In the genomic region with DNA sequence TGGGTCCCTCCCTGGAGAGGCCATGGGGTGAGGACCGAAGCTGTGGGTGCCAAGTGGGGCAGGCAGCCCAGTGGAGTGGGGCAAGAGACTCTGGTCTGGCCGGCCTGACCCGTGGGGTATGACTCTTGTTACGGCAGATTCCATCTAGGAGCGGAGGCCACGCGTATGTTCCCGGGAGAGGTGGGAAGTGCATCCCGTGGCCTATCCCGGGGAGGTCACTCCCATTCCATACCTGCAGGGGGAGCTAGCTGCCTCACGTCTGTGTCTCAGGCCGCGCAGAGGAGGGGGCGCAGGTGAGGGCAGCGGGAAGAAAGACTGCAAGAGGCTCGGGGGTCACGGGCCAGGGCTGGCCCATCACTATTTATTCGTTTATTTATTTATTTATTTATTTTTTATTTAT, we compare ENCODE assay signal across 8 cellular contexts. TPM values are rescaled to one million over a fixed set of nuclear protein-coding genes. Genes with fewer than 3 reads are reported as not detected.
DNase-seq lines count a peak whose midpoint lies in the region; ATAC-seq and TF ChIP-seq lines count a peak whose summit lies in the region.

No MANE protein-coding gene starts in this region.

- no peaks in the 10 kb centered on the region for H3K9me3 Mint-ChIP-seq in endothelial cell (ENCODE audit: unreplicated experiment)

- H3K9me3 ChIP-seq in neutrophil = no peaks in the 10 kb centered on the region

- no peak for ATAC-seq in HG02938 (IDR thresholded peaks at IDR 0.05; ENCODE audit: unreplicated experiment)
- ATAC-seq in GM18873 (IDR thresholded peaks at IDR 0.05; ENCODE audit: low FRiP score, unreplicated experiment) = no peak

- peak overlapping the region; percentile 64 for H3K27ac Mint-ChIP-seq in endothelial cell (ENCODE audit: unreplicated experiment)

- H3K27ac ChIP-seq in neutrophil = no peak overlapping the region

- H3K27me3 ChIP-seq in GM06990 (replicated peaks; ENCODE audit: control insufficient read depth, insufficient read depth, low read length) (no peaks in the 10 kb centered on the region), neutrophil (no peaks in the 10 kb centered on the region)

- H3K27me3 Mint-ChIP-seq in endothelial cell (ENCODE audit: unreplicated experiment) = peaks cover 8% of the 10 kb centered on the region

- peak overlapping the region; percentile 56 for H3K4me3 Mint-ChIP-seq in endothelial cell (ENCODE audit: unreplicated experiment)

- peak; percentile 83 for DNase-seq in 8988T
- peak; percentile 15 for DNase-seq in GM06990 (ENCODE audit: extremely low read depth, insufficient read length)
- DNase-seq in SK-N-DZ (ENCODE audit: low spot score) = peak; percentile 73
- peak; percentile 72 for DNase-seq in endothelial cell (ENCODE audit: low spot score)
- no peak for DNase-seq in NCI-H187 treated with DMSO at 0.1 percent for 48 hours (lab: John Stamatoyannopoulos, UW)

- H3K4me1 Mint-ChIP-seq in endothelial cell (ENCODE audit: unreplicated experiment) = peaks cover 18% of the 10 kb centered on the region

- TF ChIP-seq CTCF in GM06990 (IDR thresholded peaks at IDR 0.05; ENCODE audit: insufficient read depth, low read length, poor library complexity, severe bottlenecking) = peak; percentile 49
- peak; percentile 86 for TF ChIP-seq CTCF in endothelial cell (IDR thresholded peaks at IDR 0.05; ENCODE audit: unreplicated experiment)
- TF ChIP-seq CTCF in neutrophil (IDR thresholded peaks at IDR 0.05) = peak; percentile 59

- H3K4me3 ChIP-seq in GM06990 (replicated peaks; ENCODE audit: low read depth, low read length) = no peak overlapping the region
- H3K4me3 ChIP-seq in neutrophil (ENCODE audit: low read depth in 1 of 2, low read length in 1 of 2) = no peak overlapping the region

- peaks cover 3% of the 10 kb centered on the region for H3K36me3 ChIP-seq in GM06990 (ENCODE audit: control insufficient read depth, insufficient read depth, low read length)
- H3K36me3 ChIP-seq in neutrophil = peaks cover 14% of the 10 kb centered on the region

- peaks cover 10% of the 10 kb centered on the region for H3K36me3 Mint-ChIP-seq in endothelial cell (ENCODE audit: low read depth, unreplicated experiment)

- peaks cover 34 to 36% of the 10 kb centered on the region in 2 experiments for H3K4me1 ChIP-seq in neutrophil (ENCODE audit: control insufficient read depth in 1 of 2, insufficient read depth in 1 of 2, low read depth in 1 of 2, low read length in 1 of 2)

RNA-seq across cellular contexts. Expression of a gene that starts 4.9 kb away (rescaled TPM):
- 89.9 and 99.4 TPM in 2 replicates for polyA plus RNA-seq in SK-N-DZ (2014; cell fraction: cytosol; rRNA removed)
- 481 and 510 TPM in 2 replicates for polyA plus RNA-seq in SK-N-DZ (2014; cell fraction: nucleus; rRNA removed)
- 110 TPM for total RNA-seq in endothelial cell (ENCODE audit: unreplicated experiment)

RNA-seq across cellular contexts. Expression of a gene that starts 40.7 kb away (rescaled TPM):
- 6.3 and 9.5 TPM in 2 replicates for polyA plus RNA-seq in SK-N-DZ (2014; cell fraction: cytosol; rRNA removed)
- polyA plus RNA-seq in SK-N-DZ (2014; cell fraction: nucleus; rRNA removed) = 6.1 and 7.3 TPM in 2 replicates
- total RNA-seq in endothelial cell (ENCODE audit: unreplicated experiment) = 10.5 TPM

RNA-seq across cellular contexts. Expression of a gene that starts 40.7 kb away (rescaled TPM):
- 48.3 and 92.0 TPM in 2 replicates for polyA plus RNA-seq in SK-N-DZ (2014; cell fraction: cytosol; rRNA removed)
- 30.7 and 30.8 TPM in 2 replicates for polyA plus RNA-seq in SK-N-DZ (2014; cell fraction: nucleus; rRNA removed)
- total RNA-seq in endothelial cell (ENCODE audit: unreplicated experiment) = 71.8 TPM
